In genomic region chr11:35567737-35568465, GRCh38 we compare ENCODE assay signal across 1 cellular context.
TF ChIP-seq lines count a peak whose summit lies in the region.

No MANE protein-coding gene starts in this region.

TF ChIP-seq in H1, 55 proteins besides CTCF, POLR2A, EP300 and RAD21:
- TF ChIP-seq CEBPB (IDR thresholded peaks at IDR 0.05; ENCODE audit: low read depth, low read length) (no peak), SIRT6 (IDR thresholded peaks at IDR 0.05; ENCODE audit: low read length) (no peak), FOSL1 (IDR thresholded peaks at IDR 0.05; ENCODE audit: insufficient read depth, low read depth, low read length) (no peak), CBX8 (IDR thresholded peaks at IDR 0.05; ENCODE audit: borderline replicate concordance, low read depth, low read length) (no peak), RNF2 (IDR thresholded peaks at IDR 0.05; ENCODE audit: borderline replicate concordance, low read depth, low read length, missing control alignments, poor library complexity, severe bottlenecking) (no peak), BACH1 (IDR thresholded peaks at IDR 0.05; ENCODE audit: low read length) (no peak), USF2 (IDR thresholded peaks at IDR 0.05; ENCODE audit: low read length) (no peak), TCF12 (IDR thresholded peaks at IDR 0.05; ENCODE audit: low read depth, low read length) (no peak), SIX5 (IDR thresholded peaks at IDR 0.05; ENCODE audit: low read depth, low read length) (no peak), SP4 (IDR thresholded peaks at IDR 0.05; ENCODE audit: low read length) (no peak), YY1 (IDR thresholded peaks at IDR 0.05; ENCODE audit: low read depth, low read length) (no peak), HDAC6 (IDR thresholded peaks at IDR 0.05; ENCODE audit: low read depth, low read length) (no peak), SAP30 (IDR thresholded peaks at IDR 0.05; ENCODE audit: insufficient read depth, insufficient replicate concordance, low read length) (no peak), KDM4A (IDR thresholded peaks at IDR 0.05; ENCODE audit: low read depth, low read length, severe bottlenecking) (no peak), CTBP2 (IDR thresholded peaks at IDR 0.05; ENCODE audit: borderline replicate concordance, insufficient read depth, insufficient read length, low read length) (no peak), TAF1 (IDR thresholded peaks at IDR 0.05; ENCODE audit: low read depth, low read length) (no peak), ATF2 (IDR thresholded peaks at IDR 0.05; ENCODE audit: low read length) (no peak), ZNF274 (IDR thresholded peaks at IDR 0.05; ENCODE audit: borderline replicate concordance, extremely low read depth, low read length) (no peak)
